ENCODE assay signal across 25 cellular contexts in genomic region chr4:40755609-40756008, GRCh38. TPM values are rescaled to one million over a fixed set of nuclear protein-coding genes. Genes with fewer than 3 reads are reported as not detected.
DNase-seq lines count a peak whose midpoint lies in the region; ATAC-seq, FAIRE-seq and TF ChIP-seq lines count a peak whose summit lies in the region.
"Had no signal": no experiment of that assay in that cellular context is flagged by ENCODE, and none has a peak within 500 bp of the region (broad histone marks: within the 10 kb centered on the region; RNA-seq: fewer than 3 reads in every experiment).

No MANE protein-coding gene starts in this region.

- peaks cover 27% of the 10 kb centered on the region for H3K27me3 Mint-ChIP-seq in activated CD4-positive, alpha-beta T cell treated with anti-CD3 and anti-CD28 coated beads, Interleukin-2, amount 10 ng/mL, durations not matched to agents 24 days and 14 days
- H3K27me3 Mint-ChIP-seq in H9 (ENCODE audit: low read depth) (no peaks in the 10 kb centered on the region), WTC11 (ENCODE audit: low read depth) (no peaks in the 10 kb centered on the region)

- H3K23ac ChIP-seq in H9 (ENCODE audit: insufficient read length, low read depth, low read length): no peak overlapping the region

- no peaks in the 10 kb centered on the region for H4K20me1 ChIP-seq in H9 (ENCODE audit: control insufficient read depth, insufficient read depth, insufficient read length)
- H4K20me1 ChIP-seq: BLaER1 had no signal

- no peak for ATAC-seq in WTC11
- no peak for ATAC-seq in body of pancreas
- ATAC-seq: CD8-positive, alpha-beta T cell; HCT116 had no signal

- peaks cover 2% of the 10 kb centered on the region for H3K4me1 Mint-ChIP-seq in activated CD4-positive, alpha-beta T cell treated with anti-CD3 and anti-CD28 coated beads, Interleukin-2, amount 10 ng/mL, durations not matched to agents 24 days and 14 days
- H3K4me1 Mint-ChIP-seq in H9: peaks cover 16 to 18% of the 10 kb centered on the region in 2 experiments
- peaks cover 15% of the 10 kb centered on the region for H3K4me1 Mint-ChIP-seq in WTC11

- no peak overlapping the region for H3K4me2 ChIP-seq in H9 (ENCODE audit: insufficient read depth, insufficient read length, low read length)
- H3K4me2 ChIP-seq: BLaER1 had no signal

- no peak overlapping the region for H3K27ac Mint-ChIP-seq in activated CD4-positive, alpha-beta T cell treated with anti-CD3 and anti-CD28 coated beads, Interleukin-2, amount 10 ng/mL, durations not matched to agents 24 days and 14 days
- H3K27ac Mint-ChIP-seq in H9 (peak overlapping the region in 2 of 3 experiments; percentile 6 to 51; a peak in 1 of 7 replicates), WTC11 (0 out of 2 replicates have a peak overlapping the region, but pooled peaks have one; percentile 50)
- H3K27ac Mint-ChIP-seq: B cell; CD4-positive, CD25-positive, alpha-beta regulatory T cell; CD8-positive, alpha-beta T cell had no signal

- no peak overlapping the region for H4K91ac ChIP-seq in H9 (ENCODE audit: insufficient read length, low read depth, low read length)

- H2AFZ ChIP-seq in H9 (ENCODE audit: low read length): no peak overlapping the region

- no CpG with 5 or more reads among the region's 3 CpGs for WGBS in H9 (ENCODE audit: extremely low coverage, insufficient read length, low lambda C conversion rate)
- WGBS in small intestine, 3 donors: 41 to 73% (median 67%) methylated on average over 3 of the region's 3 CpGs
- WGBS in body of pancreas, 2 donors: 80 to 88% methylated on average over 3 of the region's 3 CpGs

- peaks cover 2% of the 10 kb centered on the region for H3K36me3 Mint-ChIP-seq in activated CD4-positive, alpha-beta T cell treated with anti-CD3 and anti-CD28 coated beads, Interleukin-2, amount 10 ng/mL, durations not matched to agents 24 days and 14 days (ENCODE audit: low read depth)
- H3K36me3 Mint-ChIP-seq in H9 (ENCODE audit: insufficient read depth in 1 of 3, low read depth in 3 of 3) (peaks cover 28 to 37% (median 29%) of the 10 kb centered on the region in 3 experiments), WTC11 (peaks cover 34% of the 10 kb centered on the region)
- H3K36me3 Mint-ChIP-seq: CD4-positive, CD25-positive, alpha-beta regulatory T cell; CD8-positive, alpha-beta T cell had no signal

- H3K9me3 Mint-ChIP-seq in activated CD4-positive, alpha-beta T cell treated with anti-CD3 and anti-CD28 coated beads, Interleukin-2, amount 10 ng/mL, durations not matched to agents 24 days and 14 days: peaks cover 9% of the 10 kb centered on the region
- H3K9me3 Mint-ChIP-seq in H9 (peaks cover 16 to 17% of the 10 kb centered on the region in 2 experiments), WTC11 (peaks cover 16% of the 10 kb centered on the region)

- H3K56ac ChIP-seq in H9 (ENCODE audit: insufficient read length, low read depth, low read length): no peak overlapping the region

- no peak overlapping the region for H2BK12ac ChIP-seq in H9 (ENCODE audit: insufficient read length, low read depth, low read length)

- no peaks in the 10 kb centered on the region for H3K79me1 ChIP-seq in H9 (ENCODE audit: insufficient read depth, low read depth, low read length, poor library complexity, severe bottlenecking)

- peak; percentile 13 for DNase-seq in activated CD4-positive, alpha-beta T cell treated with anti-CD3 and anti-CD28 coated beads, Interleukin-2, amount 10 ng/mL, durations not matched to agents 24 days and 14 days
- no peak for DNase-seq in activated CD4-positive, alpha-beta T cell treated with anti-CD3 and anti-CD28 coated beads, Interleukin-2, amount 50 U/mL, for 1 hour
- DNase-seq in H9 (no peak), WTC11 (ENCODE audit: low spot score) (no peak), small intestine (peak; percentile 39), HCEC 1CT (no peak), G401 (ENCODE audit: low spot score) (no peak), body of pancreas (no peak)
- DNase-seq: Caco-2; CD4-positive, CD25-positive, alpha-beta regulatory T cell; CD8-positive, alpha-beta T cell; DMS 273 treated with DMSO at 0.1 percent for 48 hours; DMS79; EL; GF-D8; GOT3 had no signal

- H3K4me3 Mint-ChIP-seq in activated CD4-positive, alpha-beta T cell treated with anti-CD3 and anti-CD28 coated beads, Interleukin-2, amount 10 ng/mL, durations not matched to agents 24 days and 14 days: no peak overlapping the region
- no peak overlapping the region for H3K4me3 Mint-ChIP-seq in H9
- no peak overlapping the region for H3K4me3 Mint-ChIP-seq in WTC11
- H3K4me3 Mint-ChIP-seq: B cell; CD4-positive, CD25-positive, alpha-beta regulatory T cell; CD8-positive, alpha-beta T cell had no signal

- H3K4me1 ChIP-seq in H9 (ENCODE audit: insufficient read depth, low read length): no peaks in the 10 kb centered on the region
- no peaks in the 10 kb centered on the region for H3K4me1 ChIP-seq in small intestine (ENCODE audit: control insufficient read depth in 2 of 2, insufficient read depth in 1 of 2, low read depth in 1 of 2, low read length in 1 of 2)
- H3K4me1 ChIP-seq in body of pancreas: peaks cover 13% of the 10 kb centered on the region

- no peak overlapping the region for H3K14ac ChIP-seq in H9 (ENCODE audit: insufficient read depth, low read length)

- no peak overlapping the region for H2BK15ac ChIP-seq in H9 (ENCODE audit: low read depth, low read length)

- H3K23me2 ChIP-seq in H9 (ENCODE audit: insufficient read length, low read depth, low read length, poor library complexity, severe bottlenecking): peaks cover 6% of the 10 kb centered on the region

- intact Hi-C loops in activated CD4-positive, alpha-beta T cell treated with anti-CD3 and anti-CD28 coated beads, Interleukin-2, amount 10 ng/mL, durations not matched to agents 24 days and 14 days (cut with micrococcal nuclease): no loop called here
- intact Hi-C loops in body of pancreas (cut with DNase I): no loop called here

- H4K5ac ChIP-seq in H9 (ENCODE audit: insufficient read length, low read depth, low read length): no peak overlapping the region

- H3K36me3 ChIP-seq in small intestine (ENCODE audit: control insufficient read depth in 2 of 2, insufficient read depth in 2 of 2, low read length in 2 of 2) (no peaks in the 10 kb centered on the region), body of pancreas (replicated peaks in 1 of 2; ENCODE audit: insufficient read depth in 1 of 2, low read depth in 2 of 2) (no peaks in the 10 kb centered on the region)
- H3K36me3 ChIP-seq: BLaER1 had no signal

- TF ChIP-seq POLR2A in body of pancreas (IDR thresholded peaks at IDR 0.05): no peak

- no peak overlapping the region for H3K4ac ChIP-seq in H9 (ENCODE audit: low read depth, low read length)

- no peaks in the 10 kb centered on the region for H3K9me3 ChIP-seq in H9 (ENCODE audit: control insufficient read depth, low read depth, low read length)
- no peaks in the 10 kb centered on the region for H3K9me3 ChIP-seq in small intestine (ENCODE audit: control insufficient read depth, low read depth)
- H3K9me3 ChIP-seq in body of pancreas: no peaks in the 10 kb centered on the region
- H3K9me3 ChIP-seq: Caco-2 had no signal

- no peak overlapping the region for H3K9ac ChIP-seq in H9 (ENCODE audit: extremely low read depth, insufficient read length, low read length)
- H3K9ac ChIP-seq: BLaER1 had no signal

- TF ChIP-seq CTCF in H9 (conservative IDR thresholded peaks at IDR 0.05) (no peak), WTC11 (IDR thresholded peaks at IDR 0.05) (no peak), body of pancreas (IDR thresholded peaks at IDR 0.05) (no peak)

- in situ Hi-C loops in G401 (cut with HindIII; ENCODE audit: low sequenced_read_pairs): no loop called here

- no peak overlapping the region for H2AK5ac ChIP-seq in H9 (ENCODE audit: insufficient read length, low read length)

- H2BK120ac ChIP-seq in H9 (ENCODE audit: low read depth, low read length, poor library complexity, severe bottlenecking): no peak overlapping the region

- no peak overlapping the region for H3T11ph ChIP-seq in H9 (ENCODE audit: low read length)

- H3K27me3 ChIP-seq in H9 (ENCODE audit: insufficient read depth, low read length) (no peaks in the 10 kb centered on the region), small intestine (ENCODE audit: control insufficient read depth in 2 of 2, insufficient read depth in 2 of 2, low read length in 2 of 2) (no peaks in the 10 kb centered on the region), body of pancreas (no peaks in the 10 kb centered on the region)

- H3K79me2 ChIP-seq in H9 (ENCODE audit: insufficient read depth, low read length): no peaks in the 10 kb centered on the region

- CTCF ChIA-PET in WTC11 (lab: Charles Lee): no interaction called here

- no peak overlapping the region for H3K18ac ChIP-seq in H9 (ENCODE audit: insufficient read length, low read depth, low read length)

- POLR2A ChIA-PET in WTC11 (lab: Charles Lee): no interaction called here

- H3K4me3 ChIP-seq in small intestine (ENCODE audit: low read depth in 1 of 2, low read length in 2 of 2) (no peak overlapping the region), body of pancreas (no peak overlapping the region)
- H3K4me3 ChIP-seq: BLaER1 had no signal

- no peak for FAIRE-seq in small intestine (lab: Jason Lieb, UNC)
- FAIRE-seq: A204.1, GM12891, GM18507, H54 had no signal

- H2BK5ac ChIP-seq in H9 (ENCODE audit: insufficient read length, low read length): no peak overlapping the region

- H2BK20ac ChIP-seq in H9 (ENCODE audit: low read depth, low read length, poor library complexity, severe bottlenecking): no peak overlapping the region

- H3K27ac ChIP-seq in H9 (ENCODE audit: insufficient read length, low read depth, low read length): no peak overlapping the region
- no peak overlapping the region for H3K27ac ChIP-seq in small intestine (ENCODE audit: low read depth in 1 of 2, low read length in 1 of 2)
- H3K27ac ChIP-seq in body of pancreas: no peak overlapping the region
- H3K27ac ChIP-seq: 22Rv1, BLaER1, C4-2B had no signal

- H4K8ac ChIP-seq in H9 (replicated peaks; ENCODE audit: insufficient read length, low read depth, low read length): no peak overlapping the region

TF ChIP-seq in WTC11, 78 proteins besides CTCF, POLR2A, EP300 and RAD21 (continues in another document):
- TF ChIP-seq HMGA2 (CRISPR knock-in tag; IDR thresholded peaks at IDR 0.05): no peak
- no peak for TF ChIP-seq NR3C1 (CRISPR knock-in tag; conservative IDR thresholded peaks at IDR 0.05; ENCODE audit: low read depth)
- no peak for TF ChIP-seq ZBTB21 (CRISPR knock-in tag; IDR thresholded peaks at IDR 0.05; ENCODE audit: borderline replicate concordance)
- TF ChIP-seq NR2C2 (CRISPR knock-in tag; IDR thresholded peaks at IDR 0.05): no peak
- TF ChIP-seq KAT7 (CRISPR knock-in tag; IDR thresholded peaks at IDR 0.05; ENCODE audit: borderline replicate concordance): no peak
- no peak for TF ChIP-seq ZNF423 (CRISPR knock-in tag; IDR thresholded peaks at IDR 0.05)
- TF ChIP-seq OVOL2 (CRISPR knock-in tag; IDR thresholded peaks at IDR 0.05; ENCODE audit: borderline replicate concordance): no peak
- TF ChIP-seq NFE2L1 (CRISPR knock-in tag; IDR thresholded peaks at IDR 0.05): no peak

RNA-seq across cellular contexts. Expression of gene NSUN7, which starts 5.9 kb away (rescaled TPM):
- 0.12 TPM in 1 of 2 replicates, not detected in the other for total RNA-seq in activated CD4-positive, alpha-beta T cell treated with anti-CD3 and anti-CD28 coated beads, Interleukin-2, amount 10 ng/mL, durations not matched to agents 24 days and 14 days
- total RNA-seq in H9 (2021): 15.6 and 15.9 TPM in 2 replicates
- total RNA-seq in WTC11 (2021): 24.1 to 30.2 TPM (median 28.9 TPM) in 3 replicates
- polyA plus RNA-seq in small intestine: 1 to 10 TPM; 1.1 to 5.5 (median 1.1) TPM
- total RNA-seq in G401 (2014; rRNA removed; shearing (Covaris generic)): not detected in 2 replicates
- 10 to 100 TPM; 14.3 to 35.3 TPM for total RNA-seq in body of pancreas
- polyA plus RNA-seq: CD4-positive, CD25-positive, alpha-beta regulatory T cell had no signal

Comparison
In these comparisons a context has a peak if more than half of its experiments do, and no peak if none do; other contexts are left out.
1. DNase-seq: peak in activated CD4-positive, alpha-beta T cell treated with anti-CD3 and anti-CD28 coated beads, Interleukin-2, amount 10 ng/mL, durations not matched to agents 24 days and 14 days (single experiment) and small intestine (single experiment); none in activated CD4-positive, alpha-beta T cell treated with anti-CD3 and anti-CD28 coated beads, Interleukin-2, amount 50 U/mL, for 1 hour (single experiment), H9 (single experiment), WTC11 (single experiment), HCEC 1CT (single experiment), G401 (single experiment) and body of pancreas (0 of 4).
2. RNA of gene NSUN7, which starts 5.9 kb away (total RNA-seq): 14.3 to 35.3 TPM in body of pancreas, 24.1 to 30.2 TPM in WTC11 and 15.6 to 15.9 TPM in H9; 0.12 TPM in activated CD4-positive, alpha-beta T cell treated with anti-CD3 and anti-CD28 coated beads, Interleukin-2, amount 10 ng/mL, durations not matched to agents 24 days and 14 days and not detected in G401; every median in the first group is over 10 times any median in the second.